ENCODE assay signal across 9 cellular contexts in the genomic region with DNA sequence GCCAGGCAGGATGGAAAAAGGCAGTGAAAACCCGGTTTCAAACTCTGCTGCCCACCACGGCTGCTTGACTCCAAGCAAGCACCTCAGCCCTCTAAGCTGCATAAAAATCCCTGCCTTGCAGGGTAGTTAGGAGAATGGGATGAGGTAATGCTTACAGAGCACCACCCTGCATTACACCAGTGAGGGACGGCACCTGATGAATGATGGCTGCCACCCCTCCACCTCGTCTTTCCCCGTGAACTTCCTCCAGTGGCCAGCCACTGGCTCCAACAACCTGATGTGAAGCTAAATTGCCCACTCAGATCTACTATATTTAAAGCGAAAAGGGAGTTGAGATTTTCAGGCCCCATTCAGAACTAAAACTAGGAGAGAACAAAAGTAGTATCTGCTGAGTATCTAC.
"Had no signal": no experiment of that assay in that cellular context is flagged by ENCODE, and none has a peak within 500 bp of the region (broad histone marks: within the 10 kb centered on the region; RNA-seq: fewer than 3 reads in every experiment).

No MANE protein-coding gene starts in this region.

- H3K9me3 Mint-ChIP-seq: GM23338, H9, HFFc6, IgD-negative memory B cell had no signal

- H3K27me3 Mint-ChIP-seq: IgD-negative memory B cell had no signal

- H3K27ac Mint-ChIP-seq: GM23338, H9, HFFc6, IgD-negative memory B cell had no signal

- H3K4me2 ChIP-seq: GM23338 had no signal

- FAIRE-seq: H1, H54, HepG2 had no signal

- H2AFZ ChIP-seq: GM23338 had no signal

- H3K4me3 ChIP-seq: GM23338 had no signal

- H3K4me1 Mint-ChIP-seq: GM23338, H9, IgD-negative memory B cell had no signal

- DNase-seq: H9, HCEC 1CT, HFFc6, KBM-7 had no signal

- ATAC-seq: GM23338, HepG2 had no signal

- H3K4me3 Mint-ChIP-seq: GM23338, H9, HFFc6, IgD-negative memory B cell had no signal
